9 cellular contexts compared by ENCODE assay signal in the genomic region with DNA sequence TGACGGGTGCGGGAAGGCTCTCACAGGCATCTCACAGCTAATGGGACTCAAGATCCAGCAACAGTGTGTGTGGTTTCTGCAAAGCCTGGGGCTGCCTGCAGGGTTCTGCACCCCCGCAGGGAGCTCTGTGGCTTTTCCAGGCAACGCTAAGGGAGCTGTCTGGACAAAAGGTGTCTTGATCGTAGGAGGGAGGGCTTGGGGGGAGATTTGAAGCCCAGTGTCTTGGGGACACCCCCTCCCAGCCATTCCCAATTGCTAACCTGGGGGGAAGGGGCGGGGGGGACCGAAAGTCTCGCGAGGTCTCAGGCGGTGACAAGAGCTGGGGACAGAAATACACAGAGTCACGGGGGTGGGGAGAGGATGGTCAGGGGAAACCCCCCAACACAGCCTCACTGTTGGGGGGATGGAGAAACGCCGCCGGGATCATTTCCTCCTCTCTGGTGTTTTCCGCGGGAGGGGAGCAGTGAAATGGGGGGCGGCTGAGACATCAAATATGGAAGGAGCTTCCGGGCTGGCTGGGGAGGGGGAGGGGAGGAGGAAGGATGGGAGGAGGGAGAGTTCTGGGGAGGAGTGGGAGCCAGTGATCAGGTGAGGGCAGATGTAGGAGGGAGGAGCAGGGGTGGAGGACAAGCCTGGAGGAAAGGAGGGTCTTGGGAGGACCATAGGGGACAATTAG. TPM values are rescaled to one million over a fixed set of nuclear protein-coding genes. Genes with fewer than 3 reads are reported as not detected.
DNase-seq lines count a peak whose midpoint lies in the region; ATAC-seq and TF ChIP-seq lines count a peak whose summit lies in the region.
"Had no signal": no experiment of that assay in that cellular context is flagged by ENCODE, and none has a peak within 500 bp of the region (broad histone marks: within the 10 kb centered on the region; RNA-seq: fewer than 3 reads in every experiment).

No MANE protein-coding gene starts in this region.

- peaks cover 3% of the 10 kb centered on the region for H3K36me3 Mint-ChIP-seq in chondrocyte (ENCODE audit: low read depth)

- peaks cover 15% of the 10 kb centered on the region for H3K4me1 Mint-ChIP-seq in chondrocyte (ENCODE audit: low read depth)
- H3K4me1 Mint-ChIP-seq in stimulated activated naive CD8-positive, alpha-beta T cell treated with anti-CD3 and anti-CD28 coated beads, Interleukin-15, amount 100 ng/mL, for 72 hours, result peaks cover 39% of the 10 kb centered on the region

- H3K9me3 Mint-ChIP-seq in chondrocyte (ENCODE audit: low read depth), result no peaks in the 10 kb centered on the region
- H3K9me3 Mint-ChIP-seq in stimulated activated naive CD8-positive, alpha-beta T cell treated with anti-CD3 and anti-CD28 coated beads, Interleukin-15, amount 100 ng/mL, for 72 hours, result no peaks in the 10 kb centered on the region

- TF ChIP-seq CTCF in chondrocyte (IDR thresholded peaks at IDR 0.05), result no peak

- ATAC-seq in Right ventricle myocardium superior (ENCODE audit: poor library complexity) (peak; percentile 18), Right ventricle myocardium inferior (no peak), left lobe of liver (no peak), HG03565 (IDR thresholded peaks at IDR 0.05; ENCODE audit: unreplicated experiment) (no peak)
- peak; percentile 90 for ATAC-seq in stimulated activated naive CD8-positive, alpha-beta T cell treated with anti-CD3 and anti-CD28 coated beads, Interleukin-15, amount 100 ng/mL, for 72 hours

- intact Hi-C loops in Right ventricle myocardium superior (cut with DNase I), result no loop called here
- intact Hi-C loops in Right ventricle myocardium inferior (cut with DNase I), result no loop called here

- H3K27ac Mint-ChIP-seq in chondrocyte (ENCODE audit: unreplicated experiment), result no peak overlapping the region
- H3K27ac Mint-ChIP-seq in stimulated activated naive CD8-positive, alpha-beta T cell treated with anti-CD3 and anti-CD28 coated beads, Interleukin-15, amount 100 ng/mL, for 72 hours, result no peak overlapping the region

- no peak for DNase-seq in Right ventricle myocardium superior
- no peak for DNase-seq in Right ventricle myocardium inferior (ENCODE audit: missing footprints)
- DNase-seq in NCI-H510A (lab: John Stamatoyannopoulos, UW), result peak; percentile 34
- peak; percentile 58 for DNase-seq in chondrocyte (ENCODE audit: low spot score)
- peak; percentile 48 to 61 for DNase-seq in stimulated activated naive CD8-positive, alpha-beta T cell treated with anti-CD3 and anti-CD28 coated beads, Interleukin-15, amount 100 ng/mL, for 72 hours
- DNase-seq in left lobe of liver (ENCODE audit: low spot score), result no peak
- no peak for DNase-seq in cortex of kidney (lab: John Stamatoyannopoulos, UW)
- DNase-seq: activated CD4-positive, CD25-positive, alpha-beta regulatory T cell had no signal

- H3K27me3 Mint-ChIP-seq in chondrocyte (ENCODE audit: low read depth), result peaks cover 44% of the 10 kb centered on the region
- H3K27me3 Mint-ChIP-seq in stimulated activated naive CD8-positive, alpha-beta T cell treated with anti-CD3 and anti-CD28 coated beads, Interleukin-15, amount 100 ng/mL, for 72 hours, result peaks cover 72% of the 10 kb centered on the region

- peak overlapping the region; percentile 63 for H3K4me3 Mint-ChIP-seq in chondrocyte (ENCODE audit: unreplicated experiment)
- H3K4me3 Mint-ChIP-seq in stimulated activated naive CD8-positive, alpha-beta T cell treated with anti-CD3 and anti-CD28 coated beads, Interleukin-15, amount 100 ng/mL, for 72 hours, result peak overlapping the region; percentile 76 to 79

RNA-seq across cellular contexts. Expression of gene KCNC3, which starts 13.3 kb away (rescaled TPM):
- total RNA-seq in Right ventricle myocardium superior, result 2.0 TPM
- 1.7 TPM for total RNA-seq in Right ventricle myocardium inferior
- total RNA-seq in chondrocyte, result 4.9 to 9.3 TPM (median 8.9 TPM) in 3 replicates
- 4.0 TPM for total RNA-seq in left lobe of liver

RNA-seq across cellular contexts. Expression of gene NAPSA, which starts 49.5 kb away (rescaled TPM):
- total RNA-seq in Right ventricle myocardium superior (0.40 TPM), Right ventricle myocardium inferior (0.27 TPM), chondrocyte (0.27 to 0.74 TPM (median 0.55 TPM) in 3 replicates), left lobe of liver (3.3 TPM)

Comparison
In these comparisons a context has a peak if more than half of its experiments do, and no peak if none do; other contexts are left out.
1. ATAC-seq: peak in Right ventricle myocardium superior (single experiment) and stimulated activated naive CD8-positive, alpha-beta T cell treated with anti-CD3 and anti-CD28 coated beads, Interleukin-15, amount 100 ng/mL, for 72 hours (single experiment); none in Right ventricle myocardium inferior (single experiment), left lobe of liver (single experiment) and HG03565 (single experiment).
2. DNase-seq: peak in NCI-H510A (single experiment), chondrocyte (single experiment) and stimulated activated naive CD8-positive, alpha-beta T cell treated with anti-CD3 and anti-CD28 coated beads, Interleukin-15, amount 100 ng/mL, for 72 hours (2 of 2); none in Right ventricle myocardium superior (single experiment), Right ventricle myocardium inferior (single experiment), left lobe of liver (single experiment) and cortex of kidney (single experiment).